ENCODE assay signal across 1 cellular context in the genomic region with DNA sequence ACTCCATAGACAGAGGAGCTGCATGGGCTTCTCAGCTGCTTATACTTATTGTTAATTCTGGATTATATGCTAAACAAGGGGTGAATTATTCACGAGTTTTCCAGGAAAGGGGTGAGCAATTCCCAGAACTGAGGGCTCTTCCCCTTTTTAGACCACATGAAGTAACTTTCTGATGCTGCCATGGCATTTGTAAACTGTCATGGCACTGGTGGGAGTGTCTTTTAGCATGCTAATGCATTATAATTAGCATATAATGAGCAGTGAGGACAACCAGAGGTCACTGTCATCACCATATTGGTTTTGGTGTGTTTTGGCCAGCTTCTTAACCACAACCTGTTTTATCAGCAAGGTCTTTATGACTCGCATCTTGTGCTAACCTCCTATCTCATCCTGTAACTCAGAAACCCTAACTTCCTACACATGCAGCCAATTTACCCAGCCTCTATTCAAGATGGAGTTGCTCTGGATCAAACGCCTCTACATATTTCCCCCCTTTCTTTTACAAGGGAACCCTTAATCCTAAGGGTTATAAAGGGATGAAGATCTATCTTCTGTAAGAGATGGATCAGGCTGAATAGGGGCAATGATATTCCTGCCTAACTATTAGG.
TF ChIP-seq lines count a peak whose summit lies in the region.

No MANE protein-coding gene starts in this region.

TF ChIP-seq in K562, 482 proteins besides CTCF, POLR2A, EP300 and RAD21 (continued from another document and continues in another):
- no peak for TF ChIP-seq MGA (IDR thresholded peaks at IDR 0.05)
- no peak for TF ChIP-seq ATF2 (CRISPR knock-in tag; IDR thresholded peaks at IDR 0.05)
- no peak for TF ChIP-seq RB1 (IDR thresholded peaks at IDR 0.05; ENCODE audit: low read depth)
- TF ChIP-seq, protein P1, sequence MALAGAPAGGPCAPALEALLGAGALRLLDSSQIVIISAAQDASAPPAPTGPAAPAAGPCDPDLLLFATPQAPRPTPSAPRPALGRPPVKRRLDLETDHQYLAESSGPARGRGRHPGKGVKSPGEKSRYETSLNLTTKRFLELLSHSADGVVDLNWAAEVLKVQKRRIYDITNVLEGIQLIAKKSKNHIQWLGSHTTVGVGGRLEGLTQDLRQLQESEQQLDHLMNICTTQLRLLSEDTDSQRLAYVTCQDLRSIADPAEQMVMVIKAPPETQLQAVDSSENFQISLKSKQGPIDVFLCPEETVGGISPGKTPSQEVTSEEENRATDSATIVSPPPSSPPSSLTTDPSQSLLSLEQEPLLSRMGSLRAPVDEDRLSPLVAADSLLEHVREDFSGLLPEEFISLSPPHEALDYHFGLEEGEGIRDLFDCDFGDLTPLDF (CRISPR knock-in tag; IDR thresholded peaks at IDR 0.05) = no peak
- no peak for TF ChIP-seq ZNF212 (CRISPR knock-in tag; IDR thresholded peaks at IDR 0.05)
- TF ChIP-seq RBFOX2 (IDR thresholded peaks at IDR 0.05; ENCODE audit: low read depth, low read length) = no peak
- TF ChIP-seq TEAD2 (tag; IDR thresholded peaks at IDR 0.05) = peak; percentile 87
- no peak for TF ChIP-seq CBX8 (IDR thresholded peaks at IDR 0.05; ENCODE audit: borderline replicate concordance, extremely low read depth, low read depth, low read length, poor library complexity, severe bottlenecking)
- TF ChIP-seq BCOR (IDR thresholded peaks at IDR 0.05) = no peak
- TF ChIP-seq, protein P2, sequence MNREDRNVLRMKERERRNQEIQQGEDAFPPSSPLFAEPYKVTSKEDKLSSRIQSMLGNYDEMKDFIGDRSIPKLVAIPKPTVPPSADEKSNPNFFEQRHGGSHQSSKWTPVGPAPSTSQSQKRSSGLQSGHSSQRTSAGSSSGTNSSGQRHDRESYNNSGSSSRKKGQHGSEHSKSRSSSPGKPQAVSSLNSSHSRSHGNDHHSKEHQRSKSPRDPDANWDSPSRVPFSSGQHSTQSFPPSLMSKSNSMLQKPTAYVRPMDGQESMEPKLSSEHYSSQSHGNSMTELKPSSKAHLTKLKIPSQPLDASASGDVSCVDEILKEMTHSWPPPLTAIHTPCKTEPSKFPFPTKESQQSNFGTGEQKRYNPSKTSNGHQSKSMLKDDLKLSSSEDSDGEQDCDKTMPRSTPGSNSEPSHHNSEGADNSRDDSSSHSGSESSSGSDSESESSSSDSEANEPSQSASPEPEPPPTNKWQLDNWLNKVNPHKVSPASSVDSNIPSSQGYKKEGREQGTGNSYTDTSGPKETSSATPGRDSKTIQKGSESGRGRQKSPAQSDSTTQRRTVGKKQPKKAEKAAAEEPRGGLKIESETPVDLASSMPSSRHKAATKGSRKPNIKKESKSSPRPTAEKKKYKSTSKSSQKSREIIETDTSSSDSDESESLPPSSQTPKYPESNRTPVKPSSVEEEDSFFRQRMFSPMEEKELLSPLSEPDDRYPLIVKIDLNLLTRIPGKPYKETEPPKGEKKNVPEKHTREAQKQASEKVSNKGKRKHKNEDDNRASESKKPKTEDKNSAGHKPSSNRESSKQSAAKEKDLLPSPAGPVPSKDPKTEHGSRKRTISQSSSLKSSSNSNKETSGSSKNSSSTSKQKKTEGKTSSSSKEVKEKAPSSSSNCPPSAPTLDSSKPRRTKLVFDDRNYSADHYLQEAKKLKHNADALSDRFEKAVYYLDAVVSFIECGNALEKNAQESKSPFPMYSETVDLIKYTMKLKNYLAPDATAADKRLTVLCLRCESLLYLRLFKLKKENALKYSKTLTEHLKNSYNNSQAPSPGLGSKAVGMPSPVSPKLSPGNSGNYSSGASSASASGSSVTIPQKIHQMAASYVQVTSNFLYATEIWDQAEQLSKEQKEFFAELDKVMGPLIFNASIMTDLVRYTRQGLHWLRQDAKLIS (CRISPR knock-in tag; IDR thresholded peaks at IDR 0.05) = no peak
- no peak for TF ChIP-seq CGGBP1 (CRISPR knock-in tag; IDR thresholded peaks at IDR 0.05)
- TF ChIP-seq FOS (IDR thresholded peaks at IDR 0.05; ENCODE audit: extremely low read depth, insufficient read length) = no peak
- TF ChIP-seq KDM5B (IDR thresholded peaks at IDR 0.05; ENCODE audit: insufficient replicate concordance, low read depth, low read length) = no peak
- no peak for TF ChIP-seq CCAR2 (IDR thresholded peaks at IDR 0.05; ENCODE audit: low read depth, low read length)
- peak; percentile 65; the same call in 1 of the 2 replicates for TF ChIP-seq ZNF586 (CRISPR knock-in tag; conservative IDR thresholded peaks at IDR 0.05)
- TF ChIP-seq RHOXF2B (CRISPR knock-in tag; conservative IDR thresholded peaks at IDR 0.05) = no peak
- TF ChIP-seq HCFC1 (IDR thresholded peaks at IDR 0.05; ENCODE audit: low read depth, low read length) = no peak
- TF ChIP-seq MTF1 (CRISPR knock-in tag; IDR thresholded peaks at IDR 0.05; ENCODE audit: borderline replicate concordance) = no peak
- no peak for TF ChIP-seq TRIM28 (IDR thresholded peaks at IDR 0.05)
- no peak for TF ChIP-seq ZNF280B (CRISPR knock-in tag; IDR thresholded peaks at IDR 0.05)
- TF ChIP-seq TAF15 (IDR thresholded peaks at IDR 0.05; ENCODE audit: low read depth, low read length) = no peak
- no peak for TF ChIP-seq ZFX (CRISPR knock-in tag; IDR thresholded peaks at IDR 0.05)
- no peak for TF ChIP-seq NFRKB (IDR thresholded peaks at IDR 0.05; ENCODE audit: low read depth)
- TF ChIP-seq, protein P3, sequence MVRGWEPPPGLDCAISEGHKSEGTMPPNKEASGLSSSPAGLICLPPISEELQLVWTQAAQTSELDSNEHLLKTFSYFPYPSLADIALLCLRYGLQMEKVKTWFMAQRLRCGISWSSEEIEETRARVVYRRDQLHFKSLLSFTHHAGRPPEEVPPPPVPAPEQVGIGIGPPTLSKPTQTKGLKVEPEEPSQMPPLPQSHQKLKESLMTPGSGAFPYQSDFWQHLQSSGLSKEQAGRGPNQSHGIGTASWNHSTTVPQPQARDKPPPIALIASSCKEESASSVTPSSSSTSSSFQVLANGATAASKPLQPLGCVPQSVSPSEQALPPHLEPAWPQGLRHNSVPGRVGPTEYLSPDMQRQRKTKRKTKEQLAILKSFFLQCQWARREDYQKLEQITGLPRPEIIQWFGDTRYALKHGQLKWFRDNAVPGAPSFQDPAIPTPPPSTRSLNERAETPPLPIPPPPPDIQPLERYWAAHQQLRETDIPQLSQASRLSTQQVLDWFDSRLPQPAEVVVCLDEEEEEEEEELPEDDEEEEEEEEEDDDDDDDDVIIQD (CRISPR knock-in tag; IDR thresholded peaks at IDR 0.05) = no peak
- TF ChIP-seq RNF2 (IDR thresholded peaks at IDR 0.05) = no peak
- no peak for TF ChIP-seq LEF1 (IDR thresholded peaks at IDR 0.05)
- TF ChIP-seq ARID2 (IDR thresholded peaks at IDR 0.05) = no peak
- TF ChIP-seq RBM17 (IDR thresholded peaks at IDR 0.05; ENCODE audit: borderline replicate concordance, low read depth, low read length) = no peak
- TF ChIP-seq ZNF174 (CRISPR knock-in tag; IDR thresholded peaks at IDR 0.05) = no peak
- peak; percentile 87; the same call in 1 of the 2 replicates for TF ChIP-seq HSF4 (CRISPR knock-in tag; IDR thresholded peaks at IDR 0.05; ENCODE audit: borderline replicate concordance)
- no peak for TF ChIP-seq MCM2 (IDR thresholded peaks at IDR 0.05; ENCODE audit: low read depth)
